8 cellular contexts compared by ENCODE assay signal in the genomic region with DNA sequence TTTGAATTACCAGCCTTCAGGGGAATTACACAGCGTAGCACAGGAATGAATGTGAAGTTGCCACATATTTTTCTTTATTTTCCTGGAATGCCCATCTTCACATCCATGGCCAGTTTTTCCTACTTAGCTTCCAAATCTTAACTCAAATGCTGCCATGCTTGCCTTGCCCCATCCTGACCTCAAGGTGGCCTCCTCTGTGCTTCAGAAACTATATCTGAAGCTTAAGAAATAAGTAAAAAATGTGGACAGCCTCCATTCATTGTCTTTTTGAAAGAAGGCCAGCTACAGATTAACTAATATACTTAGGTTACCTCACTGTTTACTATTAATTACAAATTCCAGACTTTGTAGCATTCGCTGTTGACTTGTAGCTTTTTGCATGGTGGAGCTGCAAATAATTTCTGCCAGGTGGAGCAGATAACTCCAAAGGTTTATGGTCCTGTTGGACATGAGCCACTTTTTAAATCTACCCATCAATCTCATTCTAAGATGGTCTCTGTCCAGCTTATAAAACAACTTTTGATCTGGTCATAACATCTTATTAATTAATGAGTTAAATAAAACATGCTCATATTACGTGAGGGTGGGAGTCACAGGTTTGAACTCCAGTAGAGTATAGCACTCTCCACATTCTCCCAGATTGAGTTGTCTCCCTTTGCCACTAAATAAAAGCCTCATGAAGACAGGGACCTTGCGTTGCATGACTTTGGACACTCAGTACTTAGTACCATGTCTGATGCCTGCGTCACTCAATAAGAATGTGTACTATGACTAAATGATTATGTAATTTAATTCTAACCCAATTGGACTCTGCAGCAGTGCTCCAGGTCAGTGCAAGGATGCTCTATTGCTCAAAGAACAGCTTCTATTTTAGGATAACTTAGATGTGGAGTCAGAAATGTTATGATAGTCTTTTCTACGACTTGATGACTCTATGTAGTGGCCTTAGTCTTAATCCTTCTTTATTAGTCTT.
DNase-seq lines count a peak whose midpoint lies in the region; ATAC-seq, FAIRE-seq and TF ChIP-seq lines count a peak whose summit lies in the region.

No MANE protein-coding gene starts in this region.

- H2AFZ ChIP-seq in DND-41 (ENCODE audit: low read depth, low read length) = no peak overlapping the region

- FAIRE-seq in GM12891 (lab: Jason Lieb, UNC) = no peak

- H3K4me1 ChIP-seq in DND-41 (ENCODE audit: insufficient read depth, low read length) (no peaks in the 10 kb centered on the region), prostate gland (replicated peaks) (no peaks in the 10 kb centered on the region)

- no peaks in the 10 kb centered on the region for H3K36me3 ChIP-seq in DND-41 (ENCODE audit: insufficient read depth, low read length)
- no peaks in the 10 kb centered on the region for H3K36me3 ChIP-seq in prostate gland

- no peaks in the 10 kb centered on the region for H3K79me2 ChIP-seq in DND-41 (ENCODE audit: insufficient read depth, low read length)

- H3K27me3 ChIP-seq in DND-41 (ENCODE audit: insufficient read depth, low read length, poor library complexity) (no peaks in the 10 kb centered on the region), HL-60 (ENCODE audit: insufficient read depth, poor library complexity, severe bottlenecking) (no peaks in the 10 kb centered on the region), prostate gland (replicated peaks; ENCODE audit: insufficient read depth) (no peaks in the 10 kb centered on the region)

- no peak for ATAC-seq in DND-41 (ENCODE audit: insufficient read depth, low read depth)
- peak; percentile 50 for ATAC-seq in left lobe of liver
- ATAC-seq in GM21737 (IDR thresholded peaks at IDR 0.05; ENCODE audit: unreplicated experiment) = no peak

- intact Hi-C loops in prostate gland (cut with DNase I) = no loop called here

- H3K4me2 ChIP-seq in DND-41 (ENCODE audit: insufficient read depth, low read length) = no peak overlapping the region

- H3K4me3 ChIP-seq in DND-41 (ENCODE audit: low read depth in 1 of 2, low read length in 2 of 2) (no peak overlapping the region), HL-60 (replicated peaks; ENCODE audit: insufficient read depth, low read length) (no peak overlapping the region), prostate gland (no peak overlapping the region)

- no peak overlapping the region for H3K27ac ChIP-seq in DND-41 (ENCODE audit: low read length)
- H3K27ac ChIP-seq in HL-60 (replicated peaks) = no peak overlapping the region
- no peak overlapping the region for H3K27ac ChIP-seq in prostate gland

- DNase-seq in DND-41 = no peak
- DNase-seq in HL-60 (ENCODE audit: low read depth in 1 of 2, low spot score in 1 of 2) = no peak
- DNase-seq in amniotic epithelial cell (ENCODE audit: low read depth) = peak; percentile 85
- DNase-seq in left lobe of liver (ENCODE audit: low spot score) = no peak
- DNase-seq in prostate gland (ENCODE audit: low spot score) = no peak
- DNase-seq in NCI-H2081 (lab: John Stamatoyannopoulos, UW) = no peak
- DNase-seq in GM12891 (ENCODE audit: insufficient read length, low spot score) = no peak

- TF ChIP-seq POLR2A in prostate gland (IDR thresholded peaks at IDR 0.05) = no peak
- no peak for TF ChIP-seq POLR2A in GM12891 (IDR thresholded peaks at IDR 0.05; ENCODE audit: low read depth, low read length)

- H3K9me3 ChIP-seq in DND-41 (ENCODE audit: insufficient read depth, low read length, severe bottlenecking) (no peaks in the 10 kb centered on the region), prostate gland (no peaks in the 10 kb centered on the region)

- H4K20me1 ChIP-seq in DND-41 (ENCODE audit: insufficient read depth, low read length) = no peaks in the 10 kb centered on the region

- H3K9ac ChIP-seq in DND-41 (ENCODE audit: low read depth, low read length) = no peak overlapping the region

- TF ChIP-seq CTCF in DND-41 (IDR thresholded peaks at IDR 0.05; ENCODE audit: borderline replicate concordance, extremely low read depth, low read length, poor library complexity, severe bottlenecking) = peak; percentile 32
- TF ChIP-seq CTCF in HL-60 (IDR thresholded peaks at IDR 0.05; ENCODE audit: insufficient read depth, low read length) = peak; percentile 10
- TF ChIP-seq CTCF in prostate gland (IDR thresholded peaks at IDR 0.05) = no peak

- 84% methylated on average over 6 of the region's 6 CpGs for WGBS in prostate gland

TF ChIP-seq in GM12891, 5 proteins besides CTCF, POLR2A, EP300 and RAD21:
- TF ChIP-seq PAX5 (IDR thresholded peaks at IDR 0.05; ENCODE audit: insufficient read depth, low read length, severe bottlenecking) (no peak), TAF1 (IDR thresholded peaks at IDR 0.05; ENCODE audit: low read depth, low read length) (no peak), SPI1 (IDR thresholded peaks at IDR 0.05; ENCODE audit: low read depth, low read length) (no peak), POLR2AphosphoS5 (IDR thresholded peaks at IDR 0.05; ENCODE audit: low read depth, low read length) (no peak), POU2F2 (IDR thresholded peaks at IDR 0.05; ENCODE audit: low read depth, low read length) (no peak)

Comparison
In these comparisons a context has a peak if more than half of its experiments do, and no peak if none do; other contexts are left out.
1. CTCF ChIP-seq: peak in DND-41 (single experiment) and HL-60 (single experiment); none in prostate gland (0 of 4).